In genomic region chr14:35687335-35687939, GRCh38 we compare ENCODE assay signal across 1 cellular context.
TF ChIP-seq lines count a peak whose summit lies in the region.

No MANE protein-coding gene starts in this region.

TF ChIP-seq in SK-N-SH, 30 proteins besides CTCF, POLR2A, EP300 and RAD21 (continued from another document):
- TF ChIP-seq EZH2phosphoT487 (IDR thresholded peaks at IDR 0.05; ENCODE audit: borderline replicate concordance, low read depth) = no peak
- TF ChIP-seq RFX5 (IDR thresholded peaks at IDR 0.05; ENCODE audit: low read length) = no peak
- no peak for TF ChIP-seq RXRA (IDR thresholded peaks at IDR 0.05; ENCODE audit: borderline replicate concordance, low read depth)
